ENCODE assay signal across 22 cellular contexts in genomic region chr22:38041760-38042584, GRCh38. TPM values are rescaled to one million over a fixed set of nuclear protein-coding genes. Genes with fewer than 3 reads are reported as not detected.
DNase-seq lines count a peak whose midpoint lies in the region; TF ChIP-seq lines count a peak whose summit lies in the region.
"Had no signal": no experiment of that assay in that cellular context is flagged by ENCODE, and none has a peak within 500 bp of the region (broad histone marks: within the 10 kb centered on the region; RNA-seq: fewer than 3 reads in every experiment).

No MANE protein-coding gene starts in this region.

- no peaks in the 10 kb centered on the region for H3K79me2 ChIP-seq in mesendoderm (ENCODE audit: control insufficient read depth, insufficient read depth, low read length)

- WGBS in mesendoderm (ENCODE audit: extremely low coverage, insufficient coverage, low lambda C conversion rate): no CpG with 5 or more reads among the region's 6 CpGs

- peaks cover 8% of the 10 kb centered on the region for H3K27me3 Mint-ChIP-seq in glutamatergic neuron (ENCODE audit: unreplicated experiment)

- in situ Hi-C loops in SK-MEL-5 (cut with HindIII; ENCODE audit: low pct_unique_long_range_greater_than_20kb, low sequenced_read_pairs): no loop called here

- no peak overlapping the region for H3K9ac ChIP-seq in mesendoderm (ENCODE audit: low read length)

- no peak overlapping the region for H3K4me3 ChIP-seq in mesendoderm (ENCODE audit: low read length)
- H3K4me3 ChIP-seq: GM23338, MG63, spleen, thyroid gland had no signal

- TF ChIP-seq CTCF in glutamatergic neuron (IDR thresholded peaks at IDR 0.05; ENCODE audit: partially characterized antibody, unreplicated experiment): no peak

- peak overlapping the region; percentile 16 for H3K4me3 Mint-ChIP-seq in glutamatergic neuron (ENCODE audit: unreplicated experiment)
- H3K4me3 Mint-ChIP-seq: effector memory CD8-positive, alpha-beta T cell; GM23338 had no signal

- no peak overlapping the region for H2AK5ac ChIP-seq in mesendoderm (ENCODE audit: low read length)

- H3K4me1 Mint-ChIP-seq in glutamatergic neuron (ENCODE audit: low read depth, unreplicated experiment): no peaks in the 10 kb centered on the region
- H3K4me1 Mint-ChIP-seq: GM23338 had no signal

- no peak overlapping the region for H3K56ac ChIP-seq in mesendoderm (ENCODE audit: low read length)

- H2BK15ac ChIP-seq in mesendoderm (replicated peaks; ENCODE audit: low read depth): no peak overlapping the region

- H3K9me3 Mint-ChIP-seq in glutamatergic neuron (ENCODE audit: unreplicated experiment): peaks cover 5% of the 10 kb centered on the region
- H3K9me3 Mint-ChIP-seq: effector memory CD8-positive, alpha-beta T cell; GM23338 had no signal

- H3K27ac ChIP-seq in substantia nigra (ENCODE audit: low read depth, low read length, poor library complexity, severe bottlenecking) (peak overlapping the region; percentile 100), mesendoderm (ENCODE audit: low read depth, low read length) (no peak overlapping the region)
- H3K27ac ChIP-seq: C4-2B, thyroid gland had no signal

- no peak overlapping the region for H3K4me2 ChIP-seq in mesendoderm (ENCODE audit: low read length)
- H3K4me2 ChIP-seq: GM23338 had no signal

- DNase-seq in SKM-1 treated with dmso at 0.1 percent for 144 hours (lab: John Stamatoyannopoulos, UW; ENCODE audit: unreplicated experiment): peak; percentile 19
- no peak for DNase-seq in SKM-1 (lab: John Stamatoyannopoulos, UW; ENCODE audit: unreplicated experiment)
- peak; percentile 62 for DNase-seq in SK-MEL-5 (ENCODE audit: low read depth, low spot score)
- no peak for DNase-seq in glutamatergic neuron
- DNase-seq in substantia nigra (lab: John Stamatoyannopoulos, UW): no peak
- no peak for DNase-seq in NCI-H524 (lab: John Stamatoyannopoulos, UW)
- no peak for DNase-seq in mesendoderm
- DNase-seq in NCI-H2029 (lab: John Stamatoyannopoulos, UW): no peak
- DNase-seq: activated CD4-positive, alpha-beta T cell treated with anti-CD3 and anti-CD28 coated beads for 1 hour; central memory CD4-positive, alpha-beta T cell; DMS153; effector memory CD8-positive, alpha-beta T cell; mammary epithelial cell; MG63; NCI-H187 treated with DMSO at 0.1 percent for 48 hours; NCI-H446 treated with DMSO at 0.1 percent for 48 hours; spleen; thyroid gland had no signal

- no peaks in the 10 kb centered on the region for H3K27me3 ChIP-seq in mesendoderm (ENCODE audit: insufficient read depth, low read length, poor library complexity)
- H3K27me3 ChIP-seq: MG63, thyroid gland had no signal

- H4K5ac ChIP-seq in mesendoderm (ENCODE audit: low read length): no peak overlapping the region

- no peak overlapping the region for H2BK120ac ChIP-seq in mesendoderm (ENCODE audit: low read depth, low read length)

- no peak overlapping the region for H2BK5ac ChIP-seq in mesendoderm (ENCODE audit: low read length)

- H4K8ac ChIP-seq in mesendoderm (ENCODE audit: low read depth, low read length): no peak overlapping the region

- H3K23ac ChIP-seq in mesendoderm (ENCODE audit: low read length): no peak overlapping the region

- H3K4ac ChIP-seq in mesendoderm (ENCODE audit: low read depth, low read length): no peak overlapping the region

- H3K4me1 ChIP-seq in mesendoderm (ENCODE audit: control insufficient read depth, low read depth, low read length): no peaks in the 10 kb centered on the region

- no peaks in the 10 kb centered on the region for H3K79me1 ChIP-seq in mesendoderm (ENCODE audit: low read length)

- H3K36me3 ChIP-seq in mesendoderm (ENCODE audit: control insufficient read depth, insufficient read depth, low read length): no peaks in the 10 kb centered on the region
- H3K36me3 ChIP-seq: MG63, spleen, thyroid gland had no signal

- H3K18ac ChIP-seq in mesendoderm (ENCODE audit: low read length): no peak overlapping the region

- H3K36me3 Mint-ChIP-seq in glutamatergic neuron (ENCODE audit: unreplicated experiment): no peaks in the 10 kb centered on the region

- no peak overlapping the region for H3K27ac Mint-ChIP-seq in glutamatergic neuron (ENCODE audit: unreplicated experiment)
- H3K27ac Mint-ChIP-seq: GM23338 had no signal

RNA-seq across cellular contexts. Expression of gene PICK1, which starts 15.2 kb away (rescaled TPM):
- total RNA-seq in SK-MEL-5 (2014; rRNA removed; shearing (Covaris generic)): 24.2 and 35.7 TPM in 2 replicates
- polyA plus RNA-seq in SK-MEL-5 (2015; cell fraction: cytosol; rRNA removed): 30.7 and 34.7 TPM in 2 replicates
- polyA plus RNA-seq in SK-MEL-5 (2015; cell fraction: nucleus; rRNA removed): 116 and 137 TPM in 2 replicates
- 44.8 TPM for total RNA-seq in glutamatergic neuron (ENCODE audit: unreplicated experiment)
- polyA plus RNA-seq in mesendoderm (2013, experiment 1 of 2): 13.2 TPM
- 11.8 TPM for polyA plus RNA-seq in mesendoderm (2013, experiment 2 of 2)

RNA-seq across cellular contexts. Expression of gene SLC16A8, which starts 42.0 kb away (rescaled TPM):
- total RNA-seq in SK-MEL-5 (2014; rRNA removed; shearing (Covaris generic)): not detected in 2 replicates
- not detected in 2 replicates for polyA plus RNA-seq in SK-MEL-5 (2015; cell fraction: cytosol; rRNA removed)
- not detected in 2 replicates for polyA plus RNA-seq in SK-MEL-5 (2015; cell fraction: nucleus; rRNA removed)
- not detected for total RNA-seq in glutamatergic neuron (ENCODE audit: unreplicated experiment)
- polyA plus RNA-seq in mesendoderm (2013, experiment 1 of 2): 0.08 TPM
- polyA plus RNA-seq in mesendoderm (2013, experiment 2 of 2): 0.20 TPM
- total RNA-seq: mammary epithelial cell; Right ventricle myocardium inferior; T-helper 2 cell treated with Interferon-gamma antibody and Interleukin-4, amounts not matched to agents 100 ng/mL and 5 ng/mL, for 36 hours had no signal
- polyA plus RNA-seq: mammary epithelial cell had no signal

RNA-seq across cellular contexts. Expression of gene SOX10, which starts 57.6 kb away (rescaled TPM):
- total RNA-seq in SK-MEL-5 (2014; rRNA removed; shearing (Covaris generic)): 188 and 199 TPM in 2 replicates
- polyA plus RNA-seq in SK-MEL-5 (2015; cell fraction: cytosol; rRNA removed): 609 and 745 TPM in 2 replicates
- 250 and 317 TPM in 2 replicates for polyA plus RNA-seq in SK-MEL-5 (2015; cell fraction: nucleus; rRNA removed)
- total RNA-seq in glutamatergic neuron (ENCODE audit: unreplicated experiment): not detected
- polyA plus RNA-seq in mesendoderm (2013, experiment 1 of 2): 2.7 TPM
- 2.7 TPM for polyA plus RNA-seq in mesendoderm (2013, experiment 2 of 2)
- total RNA-seq: T-helper 2 cell treated with Interferon-gamma antibody and Interleukin-4, amounts not matched to agents 100 ng/mL and 5 ng/mL, for 36 hours had no signal
- polyA plus RNA-seq: mammary epithelial cell had no signal

Comparison
In these comparisons a context has a peak if more than half of its experiments do, and no peak if none do; other contexts are left out.
1. DNase-seq: peak in SKM-1 treated with dmso at 0.1 percent for 144 hours (single experiment) and SK-MEL-5 (single experiment); none in SKM-1 (single experiment), glutamatergic neuron (single experiment), substantia nigra (0 of 49), NCI-H524 (0 of 2), mesendoderm (single experiment) and NCI-H2029 (single experiment).
2. RNA of gene SOX10, which starts 57.6 kb away (total RNA-seq): 188 to 199 TPM in SK-MEL-5; not detected in glutamatergic neuron (single experiment); every median in the first group is over 100 times any median in the second.